8 cellular contexts compared by ENCODE assay signal in genomic region chr1:240027059-240027462, GRCh38.
DNase-seq lines count a peak whose midpoint lies in the region; ATAC-seq and TF ChIP-seq lines count a peak whose summit lies in the region.

No MANE protein-coding gene starts in this region.

- no peak for TF ChIP-seq POLR2A in thyroid gland (IDR thresholded peaks at IDR 0.05)
- no peak for TF ChIP-seq POLR2A in gastrocnemius medialis (IDR thresholded peaks at IDR 0.05)

- no peak overlapping the region for H3K4me3 ChIP-seq in ascending aorta
- no peak overlapping the region for H3K4me3 ChIP-seq in thyroid gland (replicated peaks in 1 of 3)
- no peak overlapping the region for H3K4me3 ChIP-seq in gastrocnemius medialis

- no peaks in the 10 kb centered on the region for H3K36me3 ChIP-seq in ascending aorta
- no peaks in the 10 kb centered on the region for H3K36me3 ChIP-seq in thyroid gland
- no peaks in the 10 kb centered on the region for H3K36me3 ChIP-seq in gastrocnemius medialis

- TF ChIP-seq CTCF in ascending aorta (IDR thresholded peaks at IDR 0.05) (peak in 2 of 3 experiments; percentile 21 to 41), thyroid gland (IDR thresholded peaks at IDR 0.05) (peak; percentile 31 to 85 (median 61)), gastrocnemius medialis (IDR thresholded peaks at IDR 0.05 in 4 of 5, conservative IDR thresholded peaks at IDR 0.05 in 1 of 5) (peak in 1 of 5 experiments; percentile 37)

- in situ Hi-C loops in Caki2 (cut with HindIII; ENCODE audit: low pct_unique_long_range_greater_than_20kb, low sequenced_read_pairs) (no loop called here), gastrocnemius medialis (cut with MboI; ENCODE audit: low sequenced_read_pairs in 4 of 4) (no loop called here)

- H3K9me3 ChIP-seq in ascending aorta, result no peaks in the 10 kb centered on the region
- no peaks in the 10 kb centered on the region for H3K9me3 ChIP-seq in thyroid gland
- H3K9me3 ChIP-seq in gastrocnemius medialis, result no peaks in the 10 kb centered on the region

- H3K27me3 ChIP-seq in ascending aorta (no peaks in the 10 kb centered on the region), thyroid gland (no peaks in the 10 kb centered on the region), gastrocnemius medialis (no peaks in the 10 kb centered on the region)

- H3K27ac ChIP-seq in ascending aorta (no peak overlapping the region), thyroid gland (no peak overlapping the region), gastrocnemius medialis (no peak overlapping the region)

- no peaks in the 10 kb centered on the region for H3K4me1 ChIP-seq in ascending aorta
- H3K4me1 ChIP-seq in thyroid gland, result no peaks in the 10 kb centered on the region
- no peaks in the 10 kb centered on the region for H3K4me1 ChIP-seq in gastrocnemius medialis

- WGBS in thyroid gland, 2 donors, result 4 to 6% methylated on average over 5 of the region's 5 CpGs

- peak; percentile 45 for DNase-seq in Caki2 (ENCODE audit: low read depth)
- DNase-seq in NCI-H226, result peak; percentile 5
- DNase-seq in ascending aorta (ENCODE audit: low spot score in 2 of 2), result no peak
- DNase-seq in iris pigment epithelial cell (ENCODE audit: low read depth), result peak; percentile 68
- peak; percentile 24 to 25 for DNase-seq in thyroid gland
- DNase-seq in gastrocnemius medialis, result no peak

- intact Hi-C loops in ascending aorta (cut with DNase I) (no loop called here), thyroid gland (cut with DNase I) (no loop called here), gastrocnemius medialis (cut with DNase I; ENCODE audit: low total_unique reads) (no loop called here)

- peak; percentile 76 for ATAC-seq in GM19025 (IDR thresholded peaks at IDR 0.05; ENCODE audit: low read depth, unreplicated experiment)
- ATAC-seq in HG03175 (IDR thresholded peaks at IDR 0.05; ENCODE audit: unreplicated experiment), result peak; percentile 89
- no peak for ATAC-seq in gastrocnemius medialis

Comparison
In these comparisons a context has a peak if more than half of its experiments do, and no peak if none do; other contexts are left out.
1. DNase-seq: peak in Caki2 (single experiment), NCI-H226 (single experiment), iris pigment epithelial cell (single experiment) and thyroid gland (2 of 2); none in ascending aorta (0 of 2) and gastrocnemius medialis (0 of 2).
2. ATAC-seq: peak in GM19025 (single experiment) and HG03175 (single experiment); none in gastrocnemius medialis (0 of 2).